ENCODE assay signal across 11 cellular contexts in genomic region chr17:35743911-35744328, GRCh38. TPM values are rescaled to one million over a fixed set of nuclear protein-coding genes. Genes with fewer than 3 reads are reported as not detected.
A peak's percentile ranks its signal among the peaks of the same experiment; 100 is the strongest.
DNase-seq lines count a peak whose midpoint lies in the region; ATAC-seq and TF ChIP-seq lines count a peak whose summit lies in the region.
"Had no signal": no experiment of that assay in that cellular context is flagged by ENCODE, and none has a peak within 500 bp of the region (broad histone marks: within the 10 kb centered on the region; RNA-seq: fewer than 3 reads in every experiment).

No MANE protein-coding gene starts in this region.

- 23 to 75% (median 34%) methylated on average over 1 to 2 of the region's 2 CpGs for WGBS in adrenal gland, 4 donors

- no peak for TF ChIP-seq POLR2A in adrenal gland (IDR thresholded peaks at IDR 0.05)

- no peaks in the 10 kb centered on the region for H3K9me3 ChIP-seq in adrenal gland (replicated peaks in 1 of 3)

- H3K36me3 ChIP-seq in adrenal gland (replicated peaks in 1 of 2): no peaks in the 10 kb centered on the region

- H3K4me1 ChIP-seq in adrenal gland (replicated peaks in 1 of 2): peaks cover 0 to 8% of the 10 kb centered on the region in 2 donors

- DNase-seq in GM12865 (ENCODE audit: low read depth) (peak; percentile 29), M059J (ENCODE audit: low read depth) (peak; percentile 40), adrenal gland (peak in 4 of 7 donors; percentile 40 to 57 (median 52)), lung microvascular endothelial cell (ENCODE audit: low read depth in 2 of 2) (peak; percentile 50 to 54), coronary artery (ENCODE audit: low spot score) (no peak)
- DNase-seq: glutamatergic neuron had no signal

- H3K27ac ChIP-seq in adrenal gland: no peak overlapping the region
- H3K27ac ChIP-seq in coronary artery: no peak overlapping the region

- no peak for ATAC-seq in GM19455 (IDR thresholded peaks at IDR 0.05; ENCODE audit: unreplicated experiment)
- no peak for ATAC-seq in GM18907 (IDR thresholded peaks at IDR 0.05; ENCODE audit: unreplicated experiment)
- no peak for ATAC-seq in HG03045 (IDR thresholded peaks at IDR 0.05; ENCODE audit: unreplicated experiment)

- peaks cover 27% of the 10 kb centered on the region for H3K27me3 ChIP-seq in adrenal gland

- H3K4me3 ChIP-seq in GM12865 (ENCODE audit: low read depth, low read length): no peak overlapping the region
- no peak overlapping the region for H3K4me3 ChIP-seq in adrenal gland
- no peak overlapping the region for H3K4me3 ChIP-seq in coronary artery

- TF ChIP-seq CTCF in GM12865 (IDR thresholded peaks at IDR 0.05; ENCODE audit: insufficient read depth, low read depth, low read length, missing control alignments) (no peak), adrenal gland (IDR thresholded peaks at IDR 0.05) (no peak), coronary artery (IDR thresholded peaks at IDR 0.05) (no peak)

- intact Hi-C loops in adrenal gland (cut with DNase I): loop anchor here in 1 of 2 donors (2.0 to 10.0 kb wide), 2 partner anchors 133 to 579 kb away; no protein-coding TSS in a partner anchor

RNA-seq across cellular contexts. Expression of gene GAS2L2, which starts 9.1 kb away (rescaled TPM):
- not detected in 2 replicates for total RNA-seq in M059J (2014; rRNA removed; shearing (Covaris generic))
- total RNA-seq in adrenal gland: under 1 TPM in 2 of 8 donors, not detected in 6; 0.08 to 0.22 TPM
- under 1 TPM in 2 of 3 donors, not detected in 1; 0.08 to 0.10 TPM for polyA plus RNA-seq in adrenal gland
- under 0.01 TPM in 1 of 2 replicates, not detected in the other for total RNA-seq in lung microvascular endothelial cell
- total RNA-seq: pulmonary artery endothelial cell had no signal

RNA-seq across cellular contexts. Expression of gene RASL10B, which starts 12.5 kb away (rescaled TPM):
- total RNA-seq in M059J (2014; rRNA removed; shearing (Covaris generic)): 0.71 and 0.89 TPM in 2 replicates
- total RNA-seq in adrenal gland: 1 to 10 TPM; 1.1 to 8.1 (median 3.0) TPM
- polyA plus RNA-seq in adrenal gland: 1 to 10 TPM; 1.4 to 1.7 (median 1.5) TPM
- total RNA-seq in lung microvascular endothelial cell: under 0.01 TPM in 2 replicates

RNA-seq across cellular contexts. Expression of gene C17orf50, which starts 16.8 kb away (rescaled TPM):
- not detected in 2 replicates for total RNA-seq in M059J (2014; rRNA removed; shearing (Covaris generic))
- total RNA-seq in adrenal gland (under 1 TPM in 1 of 8 donors, not detected in 7; 0.83 TPM), lung microvascular endothelial cell (not detected in 2 replicates)
- polyA plus RNA-seq in adrenal gland: under 1 TPM in 2 of 3 donors, not detected in 1; 0.07 to 0.24 TPM
- total RNA-seq: activated T-helper 1 cell treated with anti-CD3 and anti-CD28 coated beads, Interleukin-12 subunit alpha, Interleukin-12 subunit beta, Interleukin-2, Interleukin-4 antibody, amounts not matched to agents 30 ng/mL and 10 ng/mL and 1 ng/mL, durations not matched to agents 14 hours and 24 hours and 36 hours; pulmonary artery endothelial cell had no signal

RNA-seq across cellular contexts. Expression of gene MMP28, which starts 51.5 kb away (rescaled TPM):
- 0.17 and 1.2 TPM in 2 replicates for total RNA-seq in M059J (2014; rRNA removed; shearing (Covaris generic))
- total RNA-seq in adrenal gland: 10 to 100 TPM in 1 of 8 donors, 1 to 10 TPM in 7; 1.8 to 11.1 (median 5.2) TPM
- polyA plus RNA-seq in adrenal gland: 1 to 10 TPM in 2 of 3 donors, under 1 TPM in 1; 0.97 to 7.4 (median 4.3) TPM
- total RNA-seq in lung microvascular endothelial cell: 0.40 and 0.87 TPM in 2 replicates
- total RNA-seq: activated T-helper 1 cell treated with anti-CD3 and anti-CD28 coated beads, Interleukin-12 subunit alpha, Interleukin-12 subunit beta, Interleukin-2, Interleukin-4 antibody, amounts not matched to agents 30 ng/mL and 10 ng/mL and 1 ng/mL, durations not matched to agents 14 hours and 24 hours and 36 hours had no signal
